In the genomic region with DNA sequence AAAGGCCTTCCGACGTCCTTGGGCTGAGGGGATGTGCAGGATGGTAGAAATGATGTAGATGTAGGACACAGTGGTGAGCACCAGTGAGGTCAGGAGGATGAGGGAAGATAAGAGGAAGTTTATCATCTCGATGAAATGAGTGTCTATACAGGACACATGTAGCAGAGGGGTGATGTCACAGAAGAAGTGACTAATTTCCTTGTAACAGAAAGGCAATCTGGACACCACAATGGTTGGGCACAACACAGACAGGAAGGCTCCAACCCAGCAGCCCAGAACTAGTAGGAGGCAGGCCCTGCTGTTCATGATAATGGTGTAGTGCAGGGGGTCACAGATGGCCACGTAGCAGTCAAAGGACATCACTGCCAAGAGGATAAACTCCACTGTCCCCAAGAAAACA, we compare ENCODE assay signal across 1 cellular context.
TF ChIP-seq lines count a peak whose summit lies in the region.

No MANE protein-coding gene starts in this region.

TF ChIP-seq in GM23338, 12 proteins besides CTCF, POLR2A, EP300 and RAD21:
- TF ChIP-seq, protein P1, sequence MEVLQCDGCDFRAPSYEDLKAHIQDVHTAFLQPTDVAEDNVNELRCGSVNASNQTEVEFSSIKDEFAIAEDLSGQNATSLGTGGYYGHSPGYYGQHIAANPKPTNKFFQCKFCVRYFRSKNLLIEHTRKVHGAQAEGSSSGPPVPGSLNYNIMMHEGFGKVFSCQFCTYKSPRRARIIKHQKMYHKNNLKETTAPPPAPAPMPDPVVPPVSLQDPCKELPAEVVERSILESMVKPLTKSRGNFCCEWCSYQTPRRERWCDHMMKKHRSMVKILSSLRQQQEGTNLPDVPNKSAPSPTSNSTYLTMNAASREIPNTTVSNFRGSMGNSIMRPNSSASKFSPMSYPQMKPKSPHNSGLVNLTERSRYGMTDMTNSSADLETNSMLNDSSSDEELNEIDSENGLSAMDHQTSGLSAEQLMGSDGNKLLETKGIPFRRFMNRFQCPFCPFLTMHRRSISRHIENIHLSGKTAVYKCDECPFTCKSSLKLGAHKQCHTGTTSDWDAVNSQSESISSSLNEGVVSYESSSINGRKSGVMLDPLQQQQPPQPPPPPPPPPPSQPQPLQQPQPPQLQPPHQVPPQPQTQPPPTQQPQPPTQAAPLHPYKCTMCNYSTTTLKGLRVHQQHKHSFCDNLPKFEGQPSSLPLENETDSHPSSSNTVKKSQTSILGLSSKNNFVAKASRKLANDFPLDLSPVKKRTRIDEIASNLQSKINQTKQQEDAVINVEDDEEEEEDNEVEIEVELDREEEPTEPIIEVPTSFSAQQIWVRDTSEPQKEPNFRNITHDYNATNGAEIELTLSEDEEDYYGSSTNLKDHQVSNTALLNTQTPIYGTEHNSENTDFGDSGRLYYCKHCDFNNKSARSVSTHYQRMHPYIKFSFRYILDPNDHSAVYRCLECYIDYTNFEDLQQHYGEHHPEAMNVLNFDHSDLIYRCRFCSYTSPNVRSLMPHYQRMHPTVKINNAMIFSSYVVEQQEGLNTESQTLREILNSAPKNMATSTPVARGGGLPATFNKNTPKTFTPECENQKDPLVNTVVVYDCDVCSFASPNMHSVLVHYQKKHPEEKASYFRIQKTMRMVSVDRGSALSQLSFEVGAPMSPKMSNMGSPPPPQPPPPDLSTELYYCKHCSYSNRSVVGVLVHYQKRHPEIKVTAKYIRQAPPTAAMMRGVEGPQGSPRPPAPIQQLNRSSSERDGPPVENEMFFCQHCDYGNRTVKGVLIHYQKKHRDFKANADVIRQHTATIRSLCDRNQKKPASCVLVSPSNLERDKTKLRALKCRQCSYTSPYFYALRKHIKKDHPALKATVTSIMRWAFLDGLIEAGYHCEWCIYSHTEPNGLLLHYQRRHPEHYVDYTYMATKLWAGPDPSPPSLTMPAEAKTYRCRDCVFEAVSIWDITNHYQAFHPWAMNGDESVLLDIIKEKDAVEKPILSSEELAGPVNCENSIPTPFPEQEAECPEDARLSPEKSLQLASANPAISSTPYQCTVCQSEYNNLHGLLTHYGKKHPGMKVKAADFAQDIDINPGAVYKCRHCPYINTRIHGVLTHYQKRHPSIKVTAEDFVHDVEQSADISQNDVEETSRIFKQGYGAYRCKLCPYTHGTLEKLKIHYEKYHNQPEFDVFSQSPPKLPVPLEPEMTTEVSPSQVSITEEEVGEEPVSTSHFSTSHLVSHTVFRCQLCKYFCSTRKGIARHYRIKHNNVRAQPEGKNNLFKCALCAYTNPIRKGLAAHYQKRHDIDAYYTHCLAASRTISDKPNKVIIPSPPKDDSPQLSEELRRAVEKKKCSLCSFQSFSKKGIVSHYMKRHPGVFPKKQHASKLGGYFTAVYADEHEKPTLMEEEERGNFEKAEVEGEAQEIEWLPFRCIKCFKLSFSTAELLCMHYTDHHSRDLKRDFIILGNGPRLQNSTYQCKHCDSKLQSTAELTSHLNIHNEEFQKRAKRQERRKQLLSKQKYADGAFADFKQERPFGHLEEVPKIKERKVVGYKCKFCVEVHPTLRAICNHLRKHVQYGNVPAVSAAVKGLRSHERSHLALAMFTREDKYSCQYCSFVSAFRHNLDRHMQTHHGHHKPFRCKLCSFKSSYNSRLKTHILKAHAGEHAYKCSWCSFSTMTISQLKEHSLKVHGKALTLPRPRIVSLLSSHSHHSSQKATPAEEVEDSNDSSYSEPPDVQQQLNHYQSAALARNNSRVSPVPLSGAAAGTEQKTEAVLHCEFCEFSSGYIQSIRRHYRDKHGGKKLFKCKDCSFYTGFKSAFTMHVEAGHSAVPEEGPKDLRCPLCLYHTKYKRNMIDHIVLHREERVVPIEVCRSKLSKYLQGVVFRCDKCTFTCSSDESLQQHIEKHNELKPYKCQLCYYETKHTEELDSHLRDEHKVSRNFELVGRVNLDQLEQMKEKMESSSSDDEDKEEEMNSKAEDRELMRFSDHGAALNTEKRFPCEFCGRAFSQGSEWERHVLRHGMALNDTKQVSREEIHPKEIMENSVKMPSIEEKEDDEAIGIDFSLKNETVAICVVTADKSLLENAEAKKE (CRISPR knock-in tag; IDR thresholded peaks at IDR 0.05) = no peak
- TF ChIP-seq ZNF331 (CRISPR knock-in tag; IDR thresholded peaks at IDR 0.05; ENCODE audit: low read depth) (no peak), EZH2 (IDR thresholded peaks at IDR 0.05; ENCODE audit: low read depth, unreplicated experiment) (no peak), EZH2phosphoT487 (IDR thresholded peaks at IDR 0.05; ENCODE audit: unreplicated experiment) (no peak), JUNB (IDR thresholded peaks at IDR 0.05; ENCODE audit: unreplicated experiment) (no peak), CREB1 (CRISPR knock-in tag; IDR thresholded peaks at IDR 0.05; ENCODE audit: low read depth) (no peak), ZNF114 (CRISPR knock-in tag; IDR thresholded peaks at IDR 0.05) (no peak), NANOG (IDR thresholded peaks at IDR 0.05; ENCODE audit: borderline replicate concordance) (no peak), POLR2AphosphoS5 (IDR thresholded peaks at IDR 0.05; ENCODE audit: low read depth) (no peak), STAT1 (IDR thresholded peaks at IDR 0.05; ENCODE audit: unreplicated experiment) (no peak)
- TF ChIP-seq, protein P2, sequence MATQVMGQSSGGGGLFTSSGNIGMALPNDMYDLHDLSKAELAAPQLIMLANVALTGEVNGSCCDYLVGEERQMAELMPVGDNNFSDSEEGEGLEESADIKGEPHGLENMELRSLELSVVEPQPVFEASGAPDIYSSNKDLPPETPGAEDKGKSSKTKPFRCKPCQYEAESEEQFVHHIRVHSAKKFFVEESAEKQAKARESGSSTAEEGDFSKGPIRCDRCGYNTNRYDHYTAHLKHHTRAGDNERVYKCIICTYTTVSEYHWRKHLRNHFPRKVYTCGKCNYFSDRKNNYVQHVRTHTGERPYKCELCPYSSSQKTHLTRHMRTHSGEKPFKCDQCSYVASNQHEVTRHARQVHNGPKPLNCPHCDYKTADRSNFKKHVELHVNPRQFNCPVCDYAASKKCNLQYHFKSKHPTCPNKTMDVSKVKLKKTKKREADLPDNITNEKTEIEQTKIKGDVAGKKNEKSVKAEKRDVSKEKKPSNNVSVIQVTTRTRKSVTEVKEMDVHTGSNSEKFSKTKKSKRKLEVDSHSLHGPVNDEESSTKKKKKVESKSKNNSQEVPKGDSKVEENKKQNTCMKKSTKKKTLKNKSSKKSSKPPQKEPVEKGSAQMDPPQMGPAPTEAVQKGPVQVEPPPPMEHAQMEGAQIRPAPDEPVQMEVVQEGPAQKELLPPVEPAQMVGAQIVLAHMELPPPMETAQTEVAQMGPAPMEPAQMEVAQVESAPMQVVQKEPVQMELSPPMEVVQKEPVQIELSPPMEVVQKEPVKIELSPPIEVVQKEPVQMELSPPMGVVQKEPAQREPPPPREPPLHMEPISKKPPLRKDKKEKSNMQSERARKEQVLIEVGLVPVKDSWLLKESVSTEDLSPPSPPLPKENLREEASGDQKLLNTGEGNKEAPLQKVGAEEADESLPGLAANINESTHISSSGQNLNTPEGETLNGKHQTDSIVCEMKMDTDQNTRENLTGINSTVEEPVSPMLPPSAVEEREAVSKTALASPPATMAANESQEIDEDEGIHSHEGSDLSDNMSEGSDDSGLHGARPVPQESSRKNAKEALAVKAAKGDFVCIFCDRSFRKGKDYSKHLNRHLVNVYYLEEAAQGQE (IDR thresholded peaks at IDR 0.05; ENCODE audit: unreplicated experiment) = no peak
- TF ChIP-seq, protein P3, sequence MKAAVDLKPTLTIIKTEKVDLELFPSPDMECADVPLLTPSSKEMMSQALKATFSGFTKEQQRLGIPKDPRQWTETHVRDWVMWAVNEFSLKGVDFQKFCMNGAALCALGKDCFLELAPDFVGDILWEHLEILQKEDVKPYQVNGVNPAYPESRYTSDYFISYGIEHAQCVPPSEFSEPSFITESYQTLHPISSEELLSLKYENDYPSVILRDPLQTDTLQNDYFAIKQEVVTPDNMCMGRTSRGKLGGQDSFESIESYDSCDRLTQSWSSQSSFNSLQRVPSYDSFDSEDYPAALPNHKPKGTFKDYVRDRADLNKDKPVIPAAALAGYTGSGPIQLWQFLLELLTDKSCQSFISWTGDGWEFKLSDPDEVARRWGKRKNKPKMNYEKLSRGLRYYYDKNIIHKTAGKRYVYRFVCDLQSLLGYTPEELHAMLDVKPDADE (IDR thresholded peaks at IDR 0.05) = no peak
